17 cellular contexts compared by ENCODE assay signal in the genomic region with DNA sequence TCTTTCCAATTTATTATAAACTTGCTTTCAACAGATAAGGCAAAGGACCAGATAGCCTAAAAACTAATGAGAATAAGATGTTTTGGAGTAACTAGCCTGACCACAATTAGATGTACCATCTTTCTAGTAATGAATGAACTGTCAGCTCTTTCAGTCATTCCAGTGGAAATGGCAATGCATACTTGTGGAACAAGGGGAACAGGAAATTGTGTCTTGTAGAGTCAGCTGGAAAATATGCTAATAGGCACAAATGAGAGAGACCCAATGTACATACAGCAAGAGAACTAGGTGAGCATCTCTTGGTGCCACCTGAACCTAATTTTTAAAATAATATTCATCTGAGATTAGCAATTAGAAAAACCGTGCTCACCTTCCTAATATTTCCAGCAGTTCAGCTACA.
A peak's percentile ranks its signal among the peaks of the same experiment; 100 is the strongest.
DNase-seq lines count a peak whose midpoint lies in the region; ATAC-seq, FAIRE-seq and TF ChIP-seq lines count a peak whose summit lies in the region.
"Had no signal": no experiment of that assay in that cellular context is flagged by ENCODE, and none has a peak within 500 bp of the region (broad histone marks: within the 10 kb centered on the region; RNA-seq: fewer than 3 reads in every experiment).

No MANE protein-coding gene starts in this region.

- H3K4me3 Mint-ChIP-seq in natural killer cell treated with Interleukin-12 subunit alpha and Interleukin-12 subunit beta and Interleukin-15 and Interleukin-18, amount 100 ng/mL, for 72 hours = no peak overlapping the region
- H3K4me3 Mint-ChIP-seq: activated B cell treated with CpG ODN at 0.5 μM for 24 hours had no signal

- no peaks in the 10 kb centered on the region for H3K27me3 ChIP-seq in bronchial epithelial cell (ENCODE audit: control insufficient read depth, insufficient read depth, low read length)
- H3K27me3 ChIP-seq: upper lobe of left lung had no signal

- H3K36me3 Mint-ChIP-seq in natural killer cell treated with Interleukin-12 subunit alpha and Interleukin-12 subunit beta and Interleukin-15 and Interleukin-18, amount 100 ng/mL, for 72 hours = peaks cover 19% of the 10 kb centered on the region

- no peaks in the 10 kb centered on the region for H3K27me3 Mint-ChIP-seq in natural killer cell treated with Interleukin-12 subunit alpha and Interleukin-12 subunit beta and Interleukin-15 and Interleukin-18, amount 100 ng/mL, for 72 hours
- H3K27me3 Mint-ChIP-seq: activated B cell treated with CpG ODN at 0.5 μM for 24 hours had no signal

- peaks cover 3% of the 10 kb centered on the region for H3K36me3 ChIP-seq in bronchial epithelial cell (ENCODE audit: control insufficient read depth, insufficient read depth, low read length)

- no peak for ATAC-seq in natural killer cell treated with Interleukin-12 subunit alpha and Interleukin-12 subunit beta and Interleukin-15 and Interleukin-18, amount 100 ng/mL, for 72 hours

- no peak overlapping the region for H3K4me3 ChIP-seq in bronchial epithelial cell (ENCODE audit: low read depth, low read length)
- H3K4me3 ChIP-seq: upper lobe of left lung had no signal

- no peaks in the 10 kb centered on the region for H3K9me3 Mint-ChIP-seq in natural killer cell treated with Interleukin-12 subunit alpha and Interleukin-12 subunit beta and Interleukin-15 and Interleukin-18, amount 100 ng/mL, for 72 hours

- peak; percentile 2 for DNase-seq in DMS153 (lab: John Stamatoyannopoulos, UW)
- DNase-seq in DMS153 treated with DMSO at 0.1 percent for 48 hours (lab: John Stamatoyannopoulos, UW; ENCODE audit: unreplicated experiment) = no peak
- peak; percentile 11 for DNase-seq in ELR (ENCODE audit: low read depth)
- peak; percentile 31 for DNase-seq in bronchial epithelial cell (ENCODE audit: low read depth)
- DNase-seq in natural killer cell treated with Interleukin-12 subunit alpha and Interleukin-12 subunit beta and Interleukin-15 and Interleukin-18, amount 100 ng/mL, for 72 hours (ENCODE audit: low spot score) = no peak
- DNase-seq in GM03348 (ENCODE audit: low spot score) = no peak
- DNase-seq in GM20000 (ENCODE audit: low spot score) = no peak
- no peak for DNase-seq in NCI-H128 (lab: John Stamatoyannopoulos, UW; ENCODE audit: unreplicated experiment)
- DNase-seq: activated B cell treated with CpG ODN at 0.5 μM for 24 hours; activated effector memory CD4-positive, alpha-beta T cell treated with Interleukin-2 at 50 U/mL for 16 hours; amygdala; effector memory CD4-positive, alpha-beta T cell; head of caudate nucleus; NCI-H1694 treated with DMSO at 0.1 percent for 48 hours; NCI-H2227 treated with DMSO at 0.1 percent for 48 hours; NCI-H82; upper lobe of left lung had no signal

- no peak for FAIRE-seq in bronchial epithelial cell (lab: Jason Lieb, UNC)

- peaks cover 8 to 17% of the 10 kb centered on the region in 2 donors for H3K4me1 Mint-ChIP-seq in natural killer cell treated with Interleukin-12 subunit alpha and Interleukin-12 subunit beta and Interleukin-15 and Interleukin-18, amount 100 ng/mL, for 72 hours (ENCODE audit: low read depth in 2 of 2)
- H3K4me1 Mint-ChIP-seq: activated B cell treated with CpG ODN at 0.5 μM for 24 hours had no signal

- H3K27ac Mint-ChIP-seq in natural killer cell treated with Interleukin-12 subunit alpha and Interleukin-12 subunit beta and Interleukin-15 and Interleukin-18, amount 100 ng/mL, for 72 hours = peak overlapping the region; percentile 5 to 54
- H3K27ac Mint-ChIP-seq: activated B cell treated with CpG ODN at 0.5 μM for 24 hours had no signal

- TF ChIP-seq CTCF in bronchial epithelial cell (IDR thresholded peaks at IDR 0.05; ENCODE audit: insufficient read depth, low read length, severe bottlenecking) (no peak), GM20000 (IDR thresholded peaks at IDR 0.05; ENCODE audit: extremely low read depth, missing control alignments) (no peak)

Comparison
In these comparisons a context has a peak if more than half of its experiments do, and no peak if none do; other contexts are left out.
1. DNase-seq: peak in DMS153 (single experiment), ELR (single experiment) and bronchial epithelial cell (single experiment); none in DMS153 treated with DMSO at 0.1 percent for 48 hours (single experiment), natural killer cell treated with Interleukin-12 subunit alpha and Interleukin-12 subunit beta and Interleukin-15 and Interleukin-18, amount 100 ng/mL, for 72 hours (single experiment), GM03348 (single experiment), GM20000 (single experiment) and NCI-H128 (single experiment).